In genomic region chr2:101299601-101300000, GRCh38 we compare ENCODE assay signal across 1 cellular context.
TF ChIP-seq lines count a peak whose summit lies in the region.

No MANE protein-coding gene starts in this region.

TF ChIP-seq in IMR-90, 13 proteins besides CTCF, POLR2A, EP300 and RAD21:
- TF ChIP-seq CEBPB (IDR thresholded peaks at IDR 0.05; ENCODE audit: low read depth, low read length) (no peak), SMC3 (IDR thresholded peaks at IDR 0.05; ENCODE audit: low read depth, low read length) (no peak), CHD1 (IDR thresholded peaks at IDR 0.05; ENCODE audit: low read depth, low read length) (no peak), MAFK (IDR thresholded peaks at IDR 0.05; ENCODE audit: low read depth, low read length) (no peak), RFX5 (IDR thresholded peaks at IDR 0.05; ENCODE audit: low read depth, low read length) (no peak), BHLHE40 (IDR thresholded peaks at IDR 0.05; ENCODE audit: low read depth, low read length) (no peak)
- TF ChIP-seq, protein P1, sequence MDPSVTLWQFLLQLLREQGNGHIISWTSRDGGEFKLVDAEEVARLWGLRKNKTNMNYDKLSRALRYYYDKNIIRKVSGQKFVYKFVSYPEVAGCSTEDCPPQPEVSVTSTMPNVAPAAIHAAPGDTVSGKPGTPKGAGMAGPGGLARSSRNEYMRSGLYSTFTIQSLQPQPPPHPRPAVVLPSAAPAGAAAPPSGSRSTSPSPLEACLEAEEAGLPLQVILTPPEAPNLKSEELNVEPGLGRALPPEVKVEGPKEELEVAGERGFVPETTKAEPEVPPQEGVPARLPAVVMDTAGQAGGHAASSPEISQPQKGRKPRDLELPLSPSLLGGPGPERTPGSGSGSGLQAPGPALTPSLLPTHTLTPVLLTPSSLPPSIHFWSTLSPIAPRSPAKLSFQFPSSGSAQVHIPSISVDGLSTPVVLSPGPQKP (IDR thresholded peaks at IDR 0.05; ENCODE audit: borderline replicate concordance, low read depth, low read length), result no peak
TF ChIP-seq in IMR-90: peak in this region for 0.
